In the genomic region with DNA sequence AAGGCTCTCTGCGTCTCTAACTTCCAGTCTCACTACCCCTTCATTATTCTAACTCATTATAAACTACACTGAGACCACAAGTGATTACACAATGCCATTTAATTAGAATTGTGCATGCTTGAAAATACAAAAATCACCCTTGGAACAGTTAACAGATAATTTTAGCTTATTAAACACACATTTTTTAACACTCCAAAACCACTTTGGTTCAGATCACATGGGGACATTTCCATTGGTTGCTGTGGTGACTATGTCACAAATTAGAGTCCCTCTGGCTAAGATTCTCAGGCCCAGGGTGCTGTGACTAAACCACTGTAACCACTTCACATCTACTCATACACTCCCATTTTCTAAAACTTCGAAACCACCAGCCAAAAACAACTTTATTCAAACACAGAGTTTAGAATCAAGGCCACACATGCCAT, we compare ENCODE assay signal across 2 cellular contexts.
TF ChIP-seq lines count a peak whose summit lies in the region.

No MANE protein-coding gene starts in this region.

TF ChIP-seq in IMR-90, 13 proteins besides CTCF, POLR2A, EP300 and RAD21 (continued from another document):
- TF ChIP-seq, protein P1, sequence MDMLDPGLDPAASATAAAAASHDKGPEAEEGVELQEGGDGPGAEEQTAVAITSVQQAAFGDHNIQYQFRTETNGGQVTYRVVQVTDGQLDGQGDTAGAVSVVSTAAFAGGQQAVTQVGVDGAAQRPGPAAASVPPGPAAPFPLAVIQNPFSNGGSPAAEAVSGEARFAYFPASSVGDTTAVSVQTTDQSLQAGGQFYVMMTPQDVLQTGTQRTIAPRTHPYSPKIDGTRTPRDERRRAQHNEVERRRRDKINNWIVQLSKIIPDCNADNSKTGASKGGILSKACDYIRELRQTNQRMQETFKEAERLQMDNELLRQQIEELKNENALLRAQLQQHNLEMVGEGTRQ (IDR thresholded peaks at IDR 0.05; ENCODE audit: low read depth, low read length): no peak
- TF ChIP-seq CEBPB (IDR thresholded peaks at IDR 0.05; ENCODE audit: low read depth, low read length): peak; percentile 22; the same call in 1 of the 2 replicates
TF ChIP-seq in IMR-90: peak in this region for 1.

TF ChIP-seq in GM23338, 12 proteins besides CTCF, POLR2A, EP300 and RAD21 (continued from another document):
- TF ChIP-seq, protein P2, sequence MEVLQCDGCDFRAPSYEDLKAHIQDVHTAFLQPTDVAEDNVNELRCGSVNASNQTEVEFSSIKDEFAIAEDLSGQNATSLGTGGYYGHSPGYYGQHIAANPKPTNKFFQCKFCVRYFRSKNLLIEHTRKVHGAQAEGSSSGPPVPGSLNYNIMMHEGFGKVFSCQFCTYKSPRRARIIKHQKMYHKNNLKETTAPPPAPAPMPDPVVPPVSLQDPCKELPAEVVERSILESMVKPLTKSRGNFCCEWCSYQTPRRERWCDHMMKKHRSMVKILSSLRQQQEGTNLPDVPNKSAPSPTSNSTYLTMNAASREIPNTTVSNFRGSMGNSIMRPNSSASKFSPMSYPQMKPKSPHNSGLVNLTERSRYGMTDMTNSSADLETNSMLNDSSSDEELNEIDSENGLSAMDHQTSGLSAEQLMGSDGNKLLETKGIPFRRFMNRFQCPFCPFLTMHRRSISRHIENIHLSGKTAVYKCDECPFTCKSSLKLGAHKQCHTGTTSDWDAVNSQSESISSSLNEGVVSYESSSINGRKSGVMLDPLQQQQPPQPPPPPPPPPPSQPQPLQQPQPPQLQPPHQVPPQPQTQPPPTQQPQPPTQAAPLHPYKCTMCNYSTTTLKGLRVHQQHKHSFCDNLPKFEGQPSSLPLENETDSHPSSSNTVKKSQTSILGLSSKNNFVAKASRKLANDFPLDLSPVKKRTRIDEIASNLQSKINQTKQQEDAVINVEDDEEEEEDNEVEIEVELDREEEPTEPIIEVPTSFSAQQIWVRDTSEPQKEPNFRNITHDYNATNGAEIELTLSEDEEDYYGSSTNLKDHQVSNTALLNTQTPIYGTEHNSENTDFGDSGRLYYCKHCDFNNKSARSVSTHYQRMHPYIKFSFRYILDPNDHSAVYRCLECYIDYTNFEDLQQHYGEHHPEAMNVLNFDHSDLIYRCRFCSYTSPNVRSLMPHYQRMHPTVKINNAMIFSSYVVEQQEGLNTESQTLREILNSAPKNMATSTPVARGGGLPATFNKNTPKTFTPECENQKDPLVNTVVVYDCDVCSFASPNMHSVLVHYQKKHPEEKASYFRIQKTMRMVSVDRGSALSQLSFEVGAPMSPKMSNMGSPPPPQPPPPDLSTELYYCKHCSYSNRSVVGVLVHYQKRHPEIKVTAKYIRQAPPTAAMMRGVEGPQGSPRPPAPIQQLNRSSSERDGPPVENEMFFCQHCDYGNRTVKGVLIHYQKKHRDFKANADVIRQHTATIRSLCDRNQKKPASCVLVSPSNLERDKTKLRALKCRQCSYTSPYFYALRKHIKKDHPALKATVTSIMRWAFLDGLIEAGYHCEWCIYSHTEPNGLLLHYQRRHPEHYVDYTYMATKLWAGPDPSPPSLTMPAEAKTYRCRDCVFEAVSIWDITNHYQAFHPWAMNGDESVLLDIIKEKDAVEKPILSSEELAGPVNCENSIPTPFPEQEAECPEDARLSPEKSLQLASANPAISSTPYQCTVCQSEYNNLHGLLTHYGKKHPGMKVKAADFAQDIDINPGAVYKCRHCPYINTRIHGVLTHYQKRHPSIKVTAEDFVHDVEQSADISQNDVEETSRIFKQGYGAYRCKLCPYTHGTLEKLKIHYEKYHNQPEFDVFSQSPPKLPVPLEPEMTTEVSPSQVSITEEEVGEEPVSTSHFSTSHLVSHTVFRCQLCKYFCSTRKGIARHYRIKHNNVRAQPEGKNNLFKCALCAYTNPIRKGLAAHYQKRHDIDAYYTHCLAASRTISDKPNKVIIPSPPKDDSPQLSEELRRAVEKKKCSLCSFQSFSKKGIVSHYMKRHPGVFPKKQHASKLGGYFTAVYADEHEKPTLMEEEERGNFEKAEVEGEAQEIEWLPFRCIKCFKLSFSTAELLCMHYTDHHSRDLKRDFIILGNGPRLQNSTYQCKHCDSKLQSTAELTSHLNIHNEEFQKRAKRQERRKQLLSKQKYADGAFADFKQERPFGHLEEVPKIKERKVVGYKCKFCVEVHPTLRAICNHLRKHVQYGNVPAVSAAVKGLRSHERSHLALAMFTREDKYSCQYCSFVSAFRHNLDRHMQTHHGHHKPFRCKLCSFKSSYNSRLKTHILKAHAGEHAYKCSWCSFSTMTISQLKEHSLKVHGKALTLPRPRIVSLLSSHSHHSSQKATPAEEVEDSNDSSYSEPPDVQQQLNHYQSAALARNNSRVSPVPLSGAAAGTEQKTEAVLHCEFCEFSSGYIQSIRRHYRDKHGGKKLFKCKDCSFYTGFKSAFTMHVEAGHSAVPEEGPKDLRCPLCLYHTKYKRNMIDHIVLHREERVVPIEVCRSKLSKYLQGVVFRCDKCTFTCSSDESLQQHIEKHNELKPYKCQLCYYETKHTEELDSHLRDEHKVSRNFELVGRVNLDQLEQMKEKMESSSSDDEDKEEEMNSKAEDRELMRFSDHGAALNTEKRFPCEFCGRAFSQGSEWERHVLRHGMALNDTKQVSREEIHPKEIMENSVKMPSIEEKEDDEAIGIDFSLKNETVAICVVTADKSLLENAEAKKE (CRISPR knock-in tag; IDR thresholded peaks at IDR 0.05): no peak
TF ChIP-seq in GM23338: peak in this region for 0.
